16 cellular contexts compared by ENCODE assay signal in genomic region chrX:75623535-75623934, GRCh38.
DNase-seq lines count a peak whose midpoint lies in the region; FAIRE-seq and TF ChIP-seq lines count a peak whose summit lies in the region.
"Had no signal": no experiment of that assay in that cellular context is flagged by ENCODE, and none has a peak within 500 bp of the region (broad histone marks: within the 10 kb centered on the region; RNA-seq: fewer than 3 reads in every experiment).

No MANE protein-coding gene starts in this region.

- peaks cover 0 to 8% (median 2%) of the 10 kb centered on the region in 7 donors for H3K9me3 Mint-ChIP-seq in CD14-positive monocyte
- H3K9me3 Mint-ChIP-seq: activated naive CD8-positive, alpha-beta T cell treated with anti-CD3 and anti-CD28 coated beads, Interleukin-2, amount 10 ng/mL, durations not matched to agents 7 days and 5 days; immature natural killer cell; stimulated activated memory B cell treated with anti-CD40 and anti-IgM and Interleukin-4, amounts not matched to agents 10 μg/mL and 1 μg/mL and 100 μg/mL, for 72 hours had no signal

- intact Hi-C loops in CD14-positive monocyte (cut with micrococcal nuclease), result no loop called here

- no peak for TF ChIP-seq EP300 in H1 (IDR thresholded peaks at IDR 0.05; ENCODE audit: borderline replicate concordance in 1 of 2, low read depth in 2 of 2, low read length in 2 of 2)

- no peak overlapping the region for H2BK12ac ChIP-seq in H1 (ENCODE audit: low read depth, low read length)

- no peak overlapping the region for H3K4me3 Mint-ChIP-seq in CD14-positive monocyte
- H3K4me3 Mint-ChIP-seq: activated naive CD8-positive, alpha-beta T cell treated with anti-CD3 and anti-CD28 coated beads, Interleukin-2, amount 10 ng/mL, durations not matched to agents 7 days and 5 days; immature natural killer cell; stimulated activated memory B cell treated with anti-CD40 and anti-IgM and Interleukin-4, amounts not matched to agents 10 μg/mL and 1 μg/mL and 100 μg/mL, for 72 hours had no signal

- no peak overlapping the region for H4K5ac ChIP-seq in H1 (ENCODE audit: insufficient read length, low read depth, low read length)

- H2BK5ac ChIP-seq in H1 (ENCODE audit: low read depth, low read length), result no peak overlapping the region

- TF ChIP-seq RAD21 in H1 (IDR thresholded peaks at IDR 0.05 in 1 of 2, conservative IDR thresholded peaks at IDR 0.05 in 1 of 2; ENCODE audit: low read depth in 2 of 2, low read length in 2 of 2), result peak; percentile 56 to 70

- H2BK20ac ChIP-seq in H1 (ENCODE audit: low read length), result no peak overlapping the region

- no peak overlapping the region for H3K23ac ChIP-seq in H1 (ENCODE audit: insufficient read length)

- H4K91ac ChIP-seq in H1 (replicated peaks; ENCODE audit: insufficient read length, low read length), result no peak overlapping the region

- peak; percentile 60 for FAIRE-seq in H1 (lab: Jason Lieb, UNC)

- H3K27me3 Mint-ChIP-seq in CD14-positive monocyte (ENCODE audit: low read depth in 3 of 3), result peaks cover 0 to 4% (median 3%) of the 10 kb centered on the region in 3 donors
- H3K27me3 Mint-ChIP-seq: activated naive CD8-positive, alpha-beta T cell treated with anti-CD3 and anti-CD28 coated beads, Interleukin-2, amount 10 ng/mL, durations not matched to agents 7 days and 5 days; stimulated activated memory B cell treated with anti-CD40 and anti-IgM and Interleukin-4, amounts not matched to agents 10 μg/mL and 1 μg/mL and 100 μg/mL, for 72 hours had no signal

- no peaks in the 10 kb centered on the region for H3K27me3 ChIP-seq in H1 (replicated peaks in 1 of 4; ENCODE audit: control insufficient read depth in 3 of 4, extremely low read depth in 1 of 4, insufficient read depth in 3 of 4, low read length in 3 of 4)

- no peaks in the 10 kb centered on the region for H3K36me3 Mint-ChIP-seq in CD14-positive monocyte
- H3K36me3 Mint-ChIP-seq: immature natural killer cell; stimulated activated memory B cell treated with anti-CD40 and anti-IgM and Interleukin-4, amounts not matched to agents 10 μg/mL and 1 μg/mL and 100 μg/mL, for 72 hours had no signal

- H4K20me1 ChIP-seq in H1 (replicated peaks in 1 of 2; ENCODE audit: control insufficient read depth in 1 of 2, insufficient read depth in 2 of 2, low read length in 2 of 2), result no peaks in the 10 kb centered on the region

- DNase-seq in NCI-H82 (lab: John Stamatoyannopoulos, UW), result peak; percentile 5
- DNase-seq in NCI-H82 treated with DMSO at 0.1 percent for 48 hours (lab: John Stamatoyannopoulos, UW; ENCODE audit: unreplicated experiment), result no peak
- DNase-seq in NAMALWA (ENCODE audit: low spot score), result peak; percentile 0
- DNase-seq in H1 (ENCODE audit: low read depth in 1 of 2, low spot score in 2 of 2), result no peak
- peak; percentile 2 for DNase-seq in pons (ENCODE audit: low spot score)
- no peak for DNase-seq in HUDEP-2 (lab: John Stamatoyannopoulos, UW; ENCODE audit: unreplicated experiment in 76 of 76)
- DNase-seq in activated naive CD4-positive, alpha-beta T cell treated with anti-CD3 and anti-CD28 coated beads, Interleukin-2, amount 50 U/mL, for 16 hours, result no peak
- no peak for DNase-seq in CD14-positive monocyte (ENCODE audit: low spot score)
- DNase-seq: activated CD8-positive, alpha-beta memory T cell treated with anti-CD3 and anti-CD28 coated beads, Interleukin-2, amount 50 U/mL, for 4 hours; activated naive CD8-positive, alpha-beta T cell treated with anti-CD3 and anti-CD28 coated beads, Interleukin-2, amount 10 ng/mL, durations not matched to agents 7 days and 5 days; immature natural killer cell; NCI-H446 treated with DMSO at 0.1 percent for 48 hours; SHP77 treated with DMSO at 0.1 percent for 48 hours; stimulated activated CD4-positive, alpha-beta T cell treated with anti-CD3 and anti-CD28 coated beads, Interleukin-4, amount 100 ng/mL, for 1 hour had no signal

- H3K23me2 ChIP-seq in H1 (ENCODE audit: low read depth, low read length), result no peaks in the 10 kb centered on the region

- no peak overlapping the region for H2BK120ac ChIP-seq in H1 (replicated peaks; ENCODE audit: low read depth, low read length)

- H3K9ac ChIP-seq in H1 (replicated peaks in 1 of 4; ENCODE audit: extremely low read depth in 1 of 4, low read depth in 3 of 4, low read length in 3 of 4), result no peak overlapping the region

- POLR2A ChIA-PET in H1 (lab: Charles Lee; ENCODE audit: partially characterized antibody), result no interaction called here

- no peak overlapping the region for H3K27ac ChIP-seq in H1 (ENCODE audit: low read depth, low read length)
- H3K27ac ChIP-seq: coronary artery had no signal

- H3K4me3 ChIP-seq in H1 (ENCODE audit: extremely low read depth in 1 of 4, insufficient read depth in 2 of 4, low read depth in 3 of 4, low read length in 4 of 4), result no peak overlapping the region
- H3K4me3 ChIP-seq: coronary artery had no signal

- no peaks in the 10 kb centered on the region for H3K9me3 ChIP-seq in H1 (ENCODE audit: insufficient read depth in 2 of 2, low read depth in 1 of 2, low read length in 1 of 2)

- TF ChIP-seq CTCF in H1 (IDR thresholded peaks at IDR 0.05; ENCODE audit: control extremely low read depth in 1 of 3, insufficient read depth in 1 of 3, low read depth in 1 of 3, low read length in 3 of 3) (peak; percentile 3 to 33 (median 10); a peak in 3 of 4 replicates), CD14-positive monocyte (IDR thresholded peaks at IDR 0.05) (no peak)

- H3K4me1 Mint-ChIP-seq in CD14-positive monocyte, result no peaks in the 10 kb centered on the region
- H3K4me1 Mint-ChIP-seq: activated naive CD8-positive, alpha-beta T cell treated with anti-CD3 and anti-CD28 coated beads, Interleukin-2, amount 10 ng/mL, durations not matched to agents 7 days and 5 days; immature natural killer cell; stimulated activated memory B cell treated with anti-CD40 and anti-IgM and Interleukin-4, amounts not matched to agents 10 μg/mL and 1 μg/mL and 100 μg/mL, for 72 hours had no signal

- no peak overlapping the region for H2AK5ac ChIP-seq in H1 (ENCODE audit: low read depth, low read length)

- no peak overlapping the region for H3K27ac Mint-ChIP-seq in CD14-positive monocyte
- H3K27ac Mint-ChIP-seq: activated naive CD8-positive, alpha-beta T cell treated with anti-CD3 and anti-CD28 coated beads, Interleukin-2, amount 10 ng/mL, durations not matched to agents 7 days and 5 days; immature natural killer cell; stimulated activated memory B cell treated with anti-CD40 and anti-IgM and Interleukin-4, amounts not matched to agents 10 μg/mL and 1 μg/mL and 100 μg/mL, for 72 hours had no signal

- H4K8ac ChIP-seq in H1 (ENCODE audit: extremely low read depth, insufficient read depth, low read length), result no peak overlapping the region

- H3K4me2 ChIP-seq in H1 (ENCODE audit: insufficient read depth in 1 of 2, low read depth in 2 of 2, low read length in 2 of 2), result no peak overlapping the region

- H3K14ac ChIP-seq in H1 (ENCODE audit: insufficient read length), result no peak overlapping the region

- TF ChIP-seq POLR2A in H1 (IDR thresholded peaks at IDR 0.05; ENCODE audit: control extremely low read depth in 1 of 2, low read depth in 2 of 2, low read length in 2 of 2), result no peak

- H3K4me1 ChIP-seq in H1 (replicated peaks in 1 of 4; ENCODE audit: control insufficient read depth in 3 of 4, insufficient read depth in 4 of 4, low read length in 3 of 4), result no peaks in the 10 kb centered on the region

- H3K79me1 ChIP-seq in H1 (ENCODE audit: low read depth, low read length), result no peaks in the 10 kb centered on the region

- no peak overlapping the region for H2BK15ac ChIP-seq in H1 (ENCODE audit: low read length)

- H3K79me2 ChIP-seq in H1 (ENCODE audit: control insufficient read depth in 1 of 2, insufficient read depth in 2 of 2, low read length in 2 of 2), result no peaks in the 10 kb centered on the region

- no peak overlapping the region for H3K56ac ChIP-seq in H1 (replicated peaks; ENCODE audit: insufficient read length, low read depth, low read length)

- H3K36me3 ChIP-seq in H1 (ENCODE audit: control insufficient read depth in 2 of 4, insufficient read depth in 4 of 4, low read length in 3 of 4), result no peaks in the 10 kb centered on the region

- no peak overlapping the region for H3K18ac ChIP-seq in H1 (ENCODE audit: extremely low read depth, low read length)

- H2AFZ ChIP-seq in H1 (ENCODE audit: low read length), result no peak overlapping the region

- 80% methylated on average over 1 of the region's 1 CpG; no CpG with 5 or more reads in 1 of the 2 experiments for WGBS in H1 (ENCODE audit: extremely low coverage in 1 of 2, insufficient coverage in 1 of 2, insufficient read length in 1 of 2, insufficient replicate concordance in 2 of 2, low coverage in 1 of 2, low lambda C conversion rate in 2 of 2, missing lambda C conversion rate in 1 of 2), 2 experiments

- H3K4ac ChIP-seq in H1 (replicated peaks; ENCODE audit: insufficient read length, low read depth, low read length), result no peak overlapping the region

- CTCF ChIA-PET in H1 (lab: Charles Lee; ENCODE audit: partially characterized antibody), result interaction anchor here (1.2 kb wide), 1 partner anchor 416 kb away, joined by 3 read pairs; no protein-coding TSS in a partner anchor

TF ChIP-seq in H1, 55 proteins besides CTCF, POLR2A, EP300 and RAD21:
- TF ChIP-seq SP1 (IDR thresholded peaks at IDR 0.05; ENCODE audit: low read depth, low read length) (no peak), SP4 (IDR thresholded peaks at IDR 0.05; ENCODE audit: low read length) (no peak), SIRT6 (IDR thresholded peaks at IDR 0.05; ENCODE audit: low read length) (no peak), RFX5 (IDR thresholded peaks at IDR 0.05; ENCODE audit: borderline replicate concordance, low read depth, low read length) (no peak), KDM5A (IDR thresholded peaks at IDR 0.05; ENCODE audit: low read length) (no peak), E2F6 (IDR thresholded peaks at IDR 0.05) (no peak), CBX8 (IDR thresholded peaks at IDR 0.05; ENCODE audit: borderline replicate concordance, low read depth, low read length) (no peak), TAF7 (optimal IDR thresholded peaks at IDR 0.05; ENCODE audit: borderline replicate concordance, low read depth, low read length) (no peak), NANOG (IDR thresholded peaks at IDR 0.05; ENCODE audit: insufficient read depth, low read depth, low read length, poor library complexity, severe bottlenecking) (no peak)

Comparison
In these comparisons a context has a peak if more than half of its experiments do, and no peak if none do; other contexts are left out.
1. DNase-seq: peak in NCI-H82 (single experiment), NAMALWA (single experiment) and pons (single experiment); none in NCI-H82 treated with DMSO at 0.1 percent for 48 hours (single experiment), H1 (0 of 2), HUDEP-2 (0 of 76), activated naive CD4-positive, alpha-beta T cell treated with anti-CD3 and anti-CD28 coated beads, Interleukin-2, amount 50 U/mL, for 16 hours (single experiment) and CD14-positive monocyte (single experiment).